In genomic region chr3:52121459-52121795, GRCh38 we compare ENCODE assay signal across 9 cellular contexts. TPM values are rescaled to one million over a fixed set of nuclear protein-coding genes. Genes with fewer than 3 reads are reported as not detected.
DNase-seq lines count a peak whose midpoint lies in the region; ATAC-seq lines count a peak whose summit lies in the region.
"Had no signal": no experiment of that assay in that cellular context is flagged by ENCODE, and none has a peak within 500 bp of the region (broad histone marks: within the 10 kb centered on the region; RNA-seq: fewer than 3 reads in every experiment).

No MANE protein-coding gene starts in this region.

- DNase-seq in KBM-7: peak; percentile 91
- DNase-seq in dermis blood vessel endothelial cell: peak; percentile 59
- no peak for DNase-seq in sciatic nerve (ENCODE audit: low spot score)
- no peak for DNase-seq in stimulated activated naive CD8-positive, alpha-beta T cell treated with anti-CD3 and anti-CD28 coated beads, Interleukin-15, Interleukin-2, amounts not matched to agents 100 U/mL and 50 U/mL, for 24 hours
- no peak for DNase-seq in DMS 273 (lab: John Stamatoyannopoulos, UW; ENCODE audit: unreplicated experiment)
- DNase-seq in central memory CD4-positive, alpha-beta T cell: no peak
- DNase-seq: NCI-H526 treated with DMSO at 0.1 percent for 48 hours had no signal

- in situ Hi-C loops in KBM-7 (cut with MboI; ENCODE audit: low pct_unique_long_range_greater_than_20kb, low sequenced_read_pairs): no loop called here

- intact Hi-C loops in sciatic nerve (cut with DNase I): loop anchor here (10.0 kb wide), 1 partner anchor 47 kb away; no protein-coding TSS in a partner anchor

- peak; percentile 43 for ATAC-seq in GM18502 (IDR thresholded peaks at IDR 0.05; ENCODE audit: poor library complexity, unreplicated experiment)
- peak; percentile 73 for ATAC-seq in sciatic nerve
- no peak for ATAC-seq in stimulated activated naive CD8-positive, alpha-beta T cell treated with anti-CD3 and anti-CD28 coated beads, Interleukin-15, Interleukin-2, amounts not matched to agents 100 U/mL and 50 U/mL, for 24 hours
- no peak for ATAC-seq in GM18511 (IDR thresholded peaks at IDR 0.05; ENCODE audit: unreplicated experiment)

RNA-seq across cellular contexts. Expression of gene POC1A, which starts 32.8 kb away (rescaled TPM):
- total RNA-seq in dermis blood vessel endothelial cell (3.7 and 17.6 TPM in 2 replicates), sciatic nerve (2.1 TPM)

Comparison
In these comparisons a context has a peak if more than half of its experiments do, and no peak if none do; other contexts are left out.
1. ATAC-seq: peak in GM18502 (single experiment) and sciatic nerve (single experiment); none in stimulated activated naive CD8-positive, alpha-beta T cell treated with anti-CD3 and anti-CD28 coated beads, Interleukin-15, Interleukin-2, amounts not matched to agents 100 U/mL and 50 U/mL, for 24 hours (single experiment) and GM18511 (single experiment).
2. DNase-seq: peak in KBM-7 (single experiment) and dermis blood vessel endothelial cell (single experiment); none in sciatic nerve (single experiment), stimulated activated naive CD8-positive, alpha-beta T cell treated with anti-CD3 and anti-CD28 coated beads, Interleukin-15, Interleukin-2, amounts not matched to agents 100 U/mL and 50 U/mL, for 24 hours (single experiment), DMS 273 (single experiment) and central memory CD4-positive, alpha-beta T cell (single experiment).